In the genomic region with DNA sequence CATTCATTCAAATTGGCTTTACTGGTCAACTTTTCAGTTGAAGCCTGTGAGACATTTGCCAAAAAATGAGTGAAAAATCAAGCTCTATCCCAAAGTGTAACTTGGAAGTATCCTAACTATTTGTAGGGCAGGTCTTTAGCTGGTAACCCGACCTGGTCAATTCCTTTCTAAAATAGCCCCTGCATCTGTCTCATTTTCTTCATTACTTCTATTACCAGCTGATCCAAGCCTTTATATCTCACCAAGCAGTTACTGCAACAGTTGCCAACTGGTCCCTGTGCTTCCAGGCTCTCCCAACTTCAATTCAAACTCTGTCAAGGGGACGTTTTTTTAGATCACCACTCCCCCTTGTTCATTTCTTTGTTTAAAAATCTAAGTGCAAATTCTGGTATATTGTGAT, we compare ENCODE assay signal across 18 cellular contexts.
"Had no signal": no experiment of that assay in that cellular context is flagged by ENCODE, and none has a peak within 500 bp of the region (broad histone marks: within the 10 kb centered on the region; RNA-seq: fewer than 3 reads in every experiment).

No MANE protein-coding gene starts in this region.

- H3K9me3 ChIP-seq: colonic mucosa, esophagus squamous epithelium, right atrium auricular region, sigmoid colon had no signal

- H3K4me2 ChIP-seq: hepatocyte had no signal

- H3K9me3 Mint-ChIP-seq: naive thymus-derived CD8-positive, alpha-beta T cell had no signal

- H3K36me3 Mint-ChIP-seq: naive thymus-derived CD8-positive, alpha-beta T cell had no signal

- H3K4me3 ChIP-seq: colonic mucosa, esophagus squamous epithelium, hepatocyte, lung, right atrium auricular region, sigmoid colon had no signal

- H3K4me3 Mint-ChIP-seq: naive thymus-derived CD8-positive, alpha-beta T cell; neural crest cell had no signal

- H3K36me3 ChIP-seq: colonic mucosa, esophagus squamous epithelium, right atrium auricular region, sigmoid colon had no signal

- H3K27me3 Mint-ChIP-seq: naive thymus-derived CD8-positive, alpha-beta T cell had no signal

- H3K27ac ChIP-seq: colonic mucosa, esophagus squamous epithelium, foreskin keratinocyte, hepatocyte, right atrium auricular region, sigmoid colon had no signal

- ATAC-seq: foreskin keratinocyte; left colon; left ventricle myocardium superior; naive thymus-derived CD8-positive, alpha-beta T cell had no signal

- FAIRE-seq: small intestine, urothelium cell line had no signal

- H3K27me3 ChIP-seq: colonic mucosa, esophagus squamous epithelium, foreskin keratinocyte, hepatocyte, right atrium auricular region, sigmoid colon had no signal

- H3K79me2 ChIP-seq: hepatocyte had no signal

- DNase-seq: colonic mucosa; dermis blood vessel endothelial cell; esophagus squamous epithelium; foreskin keratinocyte; left colon; left ventricle myocardium superior; mesenchymal stem cell; naive thymus-derived CD8-positive, alpha-beta T cell; sigmoid colon; small intestine; stimulated activated CD4-positive, alpha-beta T cell treated with anti-CD3 and anti-CD28 coated beads, Interleukin-12 subunit alpha, Interleukin-12 subunit beta, amount 100 ng/mL, for 4 hours; stimulated activated naive CD4-positive, alpha-beta T cell treated with Interleukin-2 at 50 U/mL for 16 hours; trophoblast cell had no signal

- H2AFZ ChIP-seq: hepatocyte had no signal

- H3K4me1 ChIP-seq: colonic mucosa, foreskin keratinocyte, right atrium auricular region had no signal
